In the genomic region with DNA sequence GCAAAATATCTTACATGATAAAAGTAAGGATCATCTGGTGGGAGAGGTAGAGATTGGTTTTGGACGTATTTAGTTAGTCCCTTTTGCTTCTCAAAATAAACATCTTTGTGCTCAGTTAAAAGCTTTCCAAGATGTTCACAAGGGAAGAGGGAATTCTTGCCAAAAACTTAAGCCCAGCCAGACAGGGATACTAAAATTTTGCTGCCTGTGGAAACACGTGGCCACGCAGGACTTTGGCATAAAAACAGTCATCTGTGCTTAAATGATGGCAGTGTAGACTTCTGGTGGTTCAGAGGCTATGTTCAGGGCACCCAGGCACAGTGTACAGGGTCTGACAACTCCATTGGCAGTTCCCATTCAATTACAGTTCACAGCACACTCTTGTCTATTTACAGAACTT, we compare ENCODE assay signal across 1 cellular context.
TF ChIP-seq lines count a peak whose summit lies in the region.

No MANE protein-coding gene starts in this region.

TF ChIP-seq in IMR-90, 13 proteins besides CTCF, POLR2A, EP300 and RAD21 (continued from another document):
- no peak for TF ChIP-seq CHD1 (IDR thresholded peaks at IDR 0.05; ENCODE audit: low read depth, low read length)
- no peak for TF ChIP-seq RCOR1 (IDR thresholded peaks at IDR 0.05; ENCODE audit: insufficient replicate concordance, low read length)
- TF ChIP-seq NFE2L2 (IDR thresholded peaks at IDR 0.05; ENCODE audit: low read depth, low read length), result no peak
